Comparison of ENCODE assay signal across 9 cellular contexts in the genomic region with DNA sequence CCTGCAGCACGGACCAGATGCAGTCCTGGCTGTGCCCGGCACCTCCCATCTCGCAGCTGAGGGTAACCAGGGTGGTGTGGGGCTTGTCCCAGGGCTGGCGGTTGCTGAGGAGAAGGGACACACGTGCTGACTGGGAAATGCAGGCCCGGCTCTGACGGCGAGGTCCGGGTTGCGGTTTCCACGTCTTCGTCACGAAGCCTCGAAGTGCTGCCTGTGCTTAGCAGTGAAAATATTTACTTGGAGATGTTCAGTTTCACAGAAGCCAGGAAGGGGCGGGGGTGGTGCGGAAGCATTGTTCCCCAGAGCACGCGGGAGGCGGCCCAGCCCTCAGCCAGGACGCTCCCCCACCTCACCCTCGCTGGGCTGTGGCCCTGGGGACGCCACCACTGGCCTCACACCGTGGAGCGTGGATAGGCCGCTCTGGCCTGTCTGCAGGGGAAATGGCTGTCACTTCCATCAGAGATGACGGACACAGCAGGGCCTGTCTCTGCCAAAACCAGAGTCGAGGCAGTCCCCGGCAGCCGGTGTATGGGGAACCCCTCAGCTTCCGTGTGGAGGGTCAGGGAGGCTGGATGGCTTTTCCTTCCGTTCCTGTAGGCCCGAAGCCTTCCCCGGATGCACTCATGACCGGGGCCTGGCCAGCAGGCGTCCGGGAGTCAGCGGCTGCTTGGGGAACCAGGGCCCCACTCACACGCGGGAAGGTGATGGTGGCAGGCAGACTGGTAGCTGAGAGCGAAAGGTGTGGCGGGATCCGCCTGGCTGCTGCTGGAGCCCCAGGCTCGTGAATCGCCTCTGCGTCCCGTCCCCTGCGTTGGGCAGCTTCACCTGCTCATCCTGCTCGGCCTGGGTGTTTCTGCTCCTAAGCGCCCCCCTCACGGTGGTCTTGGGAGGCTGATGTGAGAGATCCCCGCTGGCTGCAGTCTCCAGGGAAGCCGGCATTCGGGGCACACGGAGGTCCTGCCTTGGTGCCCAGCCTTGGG. TPM values are rescaled to one million over a fixed set of nuclear protein-coding genes. Genes with fewer than 3 reads are reported as not detected.
DNase-seq lines count a peak whose midpoint lies in the region; ATAC-seq and TF ChIP-seq lines count a peak whose summit lies in the region.
"Had no signal": no experiment of that assay in that cellular context is flagged by ENCODE, and none has a peak within 500 bp of the region (broad histone marks: within the 10 kb centered on the region; RNA-seq: fewer than 3 reads in every experiment).

No MANE protein-coding gene starts in this region.

- H3K4ac ChIP-seq in trophoblast cell (ENCODE audit: low read depth, low read length): no peak overlapping the region

- no peak overlapping the region for H4K12ac ChIP-seq in trophoblast cell (ENCODE audit: low read depth, low read length)

- H3K4me1 ChIP-seq in trophoblast cell (ENCODE audit: control insufficient read depth in 1 of 2, insufficient read depth in 2 of 2, low read length in 2 of 2) (peaks cover 31 to 41% of the 10 kb centered on the region in 2 experiments), transverse colon (peaks cover 9 to 31% (median 25%) of the 10 kb centered on the region in 4 donors)

- peak overlapping the region; percentile 66 for H2BK12ac ChIP-seq in trophoblast cell (ENCODE audit: low read length)

- peak overlapping the region; percentile 67 for H3K18ac ChIP-seq in trophoblast cell (ENCODE audit: low read length)

- TF ChIP-seq POLR2A in transverse colon (IDR thresholded peaks at IDR 0.05): no peak

- H4K91ac ChIP-seq in trophoblast cell (ENCODE audit: low read depth, low read length): peak overlapping the region; percentile 94

- intact Hi-C loops in transverse colon (cut with DNase I; ENCODE audit: low total_unique reads): no loop called here

- H3K79me1 ChIP-seq in trophoblast cell (ENCODE audit: low read length): peaks cover 35% of the 10 kb centered on the region

- H3K36me3 ChIP-seq in trophoblast cell (ENCODE audit: control insufficient read depth in 1 of 2, insufficient read depth in 2 of 2, low read length in 2 of 2) (peaks cover 0 to 2% of the 10 kb centered on the region in 2 experiments), transverse colon (no peaks in the 10 kb centered on the region)

- H4K8ac ChIP-seq in trophoblast cell (ENCODE audit: low read depth, low read length): no peak overlapping the region

- no peak overlapping the region for H3K9ac ChIP-seq in trophoblast cell (ENCODE audit: low read length)

- TF ChIP-seq EP300 in transverse colon (IDR thresholded peaks at IDR 0.05; ENCODE audit: low read depth): peak; percentile 98

- H3K27me3 ChIP-seq in trophoblast cell (ENCODE audit: insufficient read depth, low read length): no peaks in the 10 kb centered on the region
- H3K27me3 ChIP-seq in transverse colon: no peaks in the 10 kb centered on the region

- no peak for TF ChIP-seq CTCF in transverse colon (IDR thresholded peaks at IDR 0.05)

- DNase-seq in activated CD4-positive, alpha-beta T cell treated with anti-CD3 and anti-CD28 coated beads, Interleukin-2, amount 50 U/mL, for 4 hours: peak; percentile 62
- peak; percentile 59 for DNase-seq in effector CD4-positive, alpha-beta T cell
- no peak for DNase-seq in trophoblast cell
- peak; percentile 65 for DNase-seq in transverse colon
- DNase-seq in 8988T: no peak
- DNase-seq in KBM-7: no peak
- DNase-seq: NCI-H2081 treated with DMSO at 0.1 percent for 48 hours had no signal

- no peak overlapping the region for H2BK5ac ChIP-seq in trophoblast cell (ENCODE audit: low read depth, low read length, poor library complexity)

- H3K79me2 ChIP-seq in trophoblast cell (ENCODE audit: control insufficient read depth, insufficient read depth, low read length, poor library complexity): peaks cover 6% of the 10 kb centered on the region

- H3K4me2 ChIP-seq in trophoblast cell (ENCODE audit: low read length): no peak overlapping the region

- H3K9me3 ChIP-seq in trophoblast cell (ENCODE audit: insufficient read depth, low read depth, low read length) (no peaks in the 10 kb centered on the region), transverse colon (no peaks in the 10 kb centered on the region)

- no peak overlapping the region for H2AFZ ChIP-seq in trophoblast cell (ENCODE audit: insufficient read depth, low read length, poor library complexity)

- H3K23ac ChIP-seq in trophoblast cell (ENCODE audit: low read length): no peak overlapping the region

- H3K14ac ChIP-seq in trophoblast cell (ENCODE audit: low read length): peak overlapping the region; percentile 58

- in situ Hi-C loops in transverse colon (cut with MboI; ENCODE audit: low pct_ligation_motif_present in 1 of 4, low pct_unique_long_range_greater_than_20kb in 1 of 4, low sequenced_read_pairs in 3 of 4) (no loop called here), KBM-7 (cut with MboI; ENCODE audit: low pct_unique_long_range_greater_than_20kb, low sequenced_read_pairs) (no loop called here)

- H2AK5ac ChIP-seq in trophoblast cell (ENCODE audit: low read length): peak overlapping the region; percentile 50

- no CpG with 5 or more reads among the region's 54 CpGs for WGBS in trophoblast cell (ENCODE audit: extremely low coverage, insufficient coverage, insufficient read length)
- 74% methylated on average over 54 of the region's 54 CpGs; no CpG with 5 or more reads in 1 of the 2 donors for WGBS in transverse colon (ENCODE audit: low coverage in 1 of 2), 2 donors

- no peak overlapping the region for H3K27ac ChIP-seq in trophoblast cell (ENCODE audit: low read depth, low read length)
- peak overlapping the region; percentile 78 to 85 (median 83) for H3K27ac ChIP-seq in transverse colon

- H2BK120ac ChIP-seq in trophoblast cell (ENCODE audit: insufficient read depth, low read length, poor library complexity): peak overlapping the region; percentile 96

- H3K4me3 ChIP-seq in trophoblast cell (ENCODE audit: low read depth, low read length): no peak overlapping the region
- H3K4me3 ChIP-seq in transverse colon: no peak overlapping the region

- ATAC-seq in GM19395 (IDR thresholded peaks at IDR 0.05; ENCODE audit: unreplicated experiment) (no peak), GM21390 (IDR thresholded peaks at IDR 0.05; ENCODE audit: unreplicated experiment) (no peak)

RNA-seq across cellular contexts. Expression of a gene that starts 14.7 kb away (rescaled TPM):
- polyA plus RNA-seq in trophoblast cell (2013): 33.1 and 33.8 TPM in 2 replicates
- total RNA-seq in transverse colon: 10 to 100 TPM; 29.9 to 79.3 (median 33.3) TPM

Comparison
In these comparisons a context has a peak if more than half of its experiments do, and no peak if none do; other contexts are left out.
1. DNase-seq: peak in activated CD4-positive, alpha-beta T cell treated with anti-CD3 and anti-CD28 coated beads, Interleukin-2, amount 50 U/mL, for 4 hours (2 of 2), effector CD4-positive, alpha-beta T cell (single experiment) and transverse colon (single experiment); none in trophoblast cell (0 of 2), 8988T (single experiment) and KBM-7 (single experiment).